ENCODE assay signal across 22 cellular contexts in genomic region chr4:55237839-55238238, GRCh38.
DNase-seq lines count a peak whose midpoint lies in the region; ATAC-seq, FAIRE-seq and TF ChIP-seq lines count a peak whose summit lies in the region.
"Had no signal": no experiment of that assay in that cellular context is flagged by ENCODE, and none has a peak within 500 bp of the region (broad histone marks: within the 10 kb centered on the region; RNA-seq: fewer than 3 reads in every experiment).

No MANE protein-coding gene starts in this region.

- no peak overlapping the region for H3K9ac ChIP-seq in BLaER1

- no peaks in the 10 kb centered on the region for H4K20me1 ChIP-seq in BLaER1

- H3K9me3 ChIP-seq in BLaER1: peaks cover 46% of the 10 kb centered on the region
- H3K9me3 ChIP-seq: A549 had no signal

- H3K27ac ChIP-seq in BLaER1: no peak overlapping the region
- H3K27ac ChIP-seq: 22Rv1, A549 had no signal

- H3K36me3 ChIP-seq in BLaER1: no peaks in the 10 kb centered on the region

- no peaks in the 10 kb centered on the region for H3K27me3 ChIP-seq in BLaER1

- POLR2A ChIA-PET in HEK293T (lab: Yijun Ruan, JAX): no interaction called here

- peaks cover 18% of the 10 kb centered on the region for H3K4me1 ChIP-seq in BLaER1
- H3K4me1 ChIP-seq: A549 had no signal

- no peak overlapping the region for H3K4me3 ChIP-seq in BLaER1
- H3K4me3 ChIP-seq in Jurkat, Clone E6-1 (ENCODE audit: low read length): no peak overlapping the region
- H3K4me3 ChIP-seq: A549 had no signal

- ATAC-seq in HG03571 (IDR thresholded peaks at IDR 0.05; ENCODE audit: unreplicated experiment): no peak
- ATAC-seq: A549 had no signal

- peak; percentile 56 for DNase-seq in Jurkat, Clone E6-1 (ENCODE audit: low read depth, low spot score)
- DNase-seq in HEK293T (ENCODE audit: extremely low spot score): no peak
- DNase-seq: AML-193; C1 segment of cervical spinal cord; CD4-positive, alpha-beta memory T cell; CD4-positive, CD25-positive, alpha-beta regulatory T cell; CD8-positive, alpha-beta memory T cell; COR-L47; DMS 273 treated with DMSO at 0.1 percent for 48 hours; DMS153; DMS53; DMS79; DND-41; EL; GDM1 had no signal

- peak; percentile 21 for FAIRE-seq in colon (lab: Jason Lieb, UNC)
- FAIRE-seq: A549, GM12891, GM19239 had no signal

- peak overlapping the region; percentile 42 for H3K4me2 ChIP-seq in BLaER1
- H3K4me2 ChIP-seq: A549 had no signal

- CTCF ChIA-PET in HEK293T (lab: Yijun Ruan, JAX): interaction anchor here (0.7 kb wide), 1 partner anchor 230 kb away, joined by 3 read pairs; no protein-coding TSS in a partner anchor

TF ChIP-seq in HEK293T, 16 proteins besides CTCF, POLR2A, EP300 and RAD21:
- TF ChIP-seq SP1 (IDR thresholded peaks at IDR 0.05) (no peak), LEF1 (IDR thresholded peaks at IDR 0.05; ENCODE audit: borderline replicate concordance) (no peak)
